Comparison of ENCODE assay signal across 25 cellular contexts in genomic region chr1:94986783-94987182, GRCh38. TPM values are rescaled to one million over a fixed set of nuclear protein-coding genes. Genes with fewer than 3 reads are reported as not detected.
DNase-seq lines count a peak whose midpoint lies in the region; FAIRE-seq lines count a peak whose summit lies in the region.
"Had no signal": no experiment of that assay in that cellular context is flagged by ENCODE, and none has a peak within 500 bp of the region (broad histone marks: within the 10 kb centered on the region; RNA-seq: fewer than 3 reads in every experiment).

No MANE protein-coding gene starts in this region.

- DNase-seq in EL = peak; percentile 59
- DNase-seq in RCC 7860 (ENCODE audit: low spot score) = peak; percentile 44
- peak; percentile 61 for DNase-seq in fibroblast of peridontal ligament (ENCODE audit: extremely low read depth)
- DNase-seq in renal cortical epithelial cell (ENCODE audit: low read depth) = peak; percentile 43
- DNase-seq in NCI-H1930 (lab: John Stamatoyannopoulos, UW) = no peak
- DNase-seq in NCI-H1694 treated with DMSO at 0.1 percent for 48 hours (lab: John Stamatoyannopoulos, UW) = no peak
- DNase-seq in AML-193 (lab: John Stamatoyannopoulos, UW) = no peak
- DNase-seq: activated naive CD4-positive, alpha-beta T cell treated with anti-CD3 and anti-CD28 coated beads, Interleukin-2, amount 10 ng/mL, durations not matched to agents 7 days and 5 days; activated T-cell treated with anti-CD3 and anti-CD28 coated beads, Interleukin-2, amount 50 U/mL, for 4 hours; anterior cingulate cortex; cerebellar nuclear complex; DMS79 treated with DMSO at 0.1 percent for 48 hours; effector CD4-positive, alpha-beta T cell; erythroblast; kidney glomerular epithelial cell; NCI-H146; OCI-M1; retina; SHP77 treated with DMSO at 0.1 percent for 48 hours; spleen; stimulated activated CD4-positive, alpha-beta T cell treated with anti-CD3 and anti-CD28 coated beads, Interleukin-4, amount 100 ng/mL, for 1 hour; stimulated activated naive CD4-positive, alpha-beta T cell; T-helper 1 cell had no signal

- no peak for FAIRE-seq in RCC 7860 (lab: Jason Lieb, UNC)
- FAIRE-seq: H1, TTC549 had no signal

RNA-seq across cellular contexts. Expression of gene CNN3, which starts 59.9 kb away (rescaled TPM):
- 636 and 714 TPM in 2 replicates for total RNA-seq in renal cortical epithelial cell

Comparison
In these comparisons a context has a peak if more than half of its experiments do, and no peak if none do; other contexts are left out.
1. DNase-seq: peak in EL (single experiment), RCC 7860 (single experiment), fibroblast of peridontal ligament (single experiment) and renal cortical epithelial cell (single experiment); none in NCI-H1930 (0 of 2), NCI-H1694 treated with DMSO at 0.1 percent for 48 hours (single experiment) and AML-193 (0 of 2).